11 cellular contexts compared by ENCODE assay signal in genomic region chr2:108605947-108606346, GRCh38.
DNase-seq lines count a peak whose midpoint lies in the region; ATAC-seq and TF ChIP-seq lines count a peak whose summit lies in the region.
"Had no signal": no experiment of that assay in that cellular context is flagged by ENCODE, and none has a peak within 500 bp of the region (broad histone marks: within the 10 kb centered on the region; RNA-seq: fewer than 3 reads in every experiment).

No MANE protein-coding gene starts in this region.

- no peaks in the 10 kb centered on the region for H3K27me3 Mint-ChIP-seq in activated CD4-positive, alpha-beta T cell treated with anti-CD3 and anti-CD28 coated beads for 36 hours
- H3K27me3 Mint-ChIP-seq in effector memory CD8-positive, alpha-beta T cell: no peaks in the 10 kb centered on the region
- H3K27me3 Mint-ChIP-seq: activated naive CD8-positive, alpha-beta T cell treated with anti-CD3 and anti-CD28 coated beads, Interleukin-2, amount 10 ng/mL, durations not matched to agents 7 days and 5 days had no signal

- intact Hi-C loops in activated CD4-positive, alpha-beta T cell treated with anti-CD3 and anti-CD28 coated beads for 36 hours (cut with DNase I, micrococcal nuclease): loop anchor here (5.0 kb wide), 1 partner anchor 111 kb away; the partner anchor contains the start of gene RANBP2 (in 2 of the 2)
- intact Hi-C loops in PC-3 (cut with micrococcal nuclease): loop anchor here (5.0 kb wide), 1 partner anchor 116 kb away; no protein-coding TSS in a partner anchor

- POLR2A ChIA-PET in activated CD4-positive, alpha-beta T cell treated with anti-CD3 and anti-CD28 coated beads for 36 hours (lab: Charles Lee): no interaction called here
- POLR2A ChIA-PET in PC-3 (lab: Charles Lee; ENCODE audit: unreplicated experiment): no interaction called here

- no peak overlapping the region for H3K27ac ChIP-seq in PC-3 (ENCODE audit: low read length)

- H3K36me3 ChIP-seq in PC-3 (ENCODE audit: low read depth, low read length): no peaks in the 10 kb centered on the region

- CTCF ChIA-PET in activated CD4-positive, alpha-beta T cell treated with anti-CD3 and anti-CD28 coated beads for 36 hours (lab: Charles Lee): interaction anchor here (0.7 to 4.5 kb wide), 11 partner anchors 10 to 241 kb away, joined by 3 to 84 read pairs (median 3); no protein-coding TSS in a partner anchor
- CTCF ChIA-PET in PC-3 (lab: Charles Lee): interaction anchor here (0.6 to 2.9 kb wide), 3 partner anchors 15 to 30 kb away, joined by 3 to 12 read pairs (median 3); no protein-coding TSS in a partner anchor

- no peaks in the 10 kb centered on the region for H3K9me2 ChIP-seq in PC-3 (replicated peaks; ENCODE audit: low read length)

- ATAC-seq in activated CD4-positive, alpha-beta T cell treated with anti-CD3 and anti-CD28 coated beads for 36 hours: peak; percentile 67
- peak; percentile 49 for ATAC-seq in GM21515 (IDR thresholded peaks at IDR 0.05; ENCODE audit: unreplicated experiment)
- peak; percentile 39 for ATAC-seq in HG03108 (IDR thresholded peaks at IDR 0.05; ENCODE audit: unreplicated experiment)
- peak; percentile 46 for ATAC-seq in effector memory CD8-positive, alpha-beta T cell (replicated peaks)
- ATAC-seq in PC-3: no peak

- DNase-seq in activated CD4-positive, alpha-beta T cell treated with anti-CD3 and anti-CD28 coated beads for 36 hours: no peak
- DNase-seq in activated CD4-positive, alpha-beta T cell treated with anti-CD3 and anti-CD28 coated beads for 1 hour: no peak
- no peak for DNase-seq in effector memory CD8-positive, alpha-beta T cell
- DNase-seq in PC-3 (no peak), GM03348 (ENCODE audit: low spot score) (no peak), NCI-H1694 treated with DMSO at 0.1 percent for 48 hours (lab: John Stamatoyannopoulos, UW) (no peak)
- DNase-seq: activated naive CD8-positive, alpha-beta T cell treated with anti-CD3 and anti-CD28 coated beads, Interleukin-2, amount 10 ng/mL, durations not matched to agents 7 days and 5 days; effector CD4-positive, alpha-beta T cell; NCI-H1105 had no signal

- H3K79me2 ChIP-seq in PC-3 (ENCODE audit: low read length): peaks cover 53% of the 10 kb centered on the region

- H3K9me3 ChIP-seq in PC-3 (ENCODE audit: low read length): no peaks in the 10 kb centered on the region

- no peak overlapping the region for H3K4me3 Mint-ChIP-seq in activated CD4-positive, alpha-beta T cell treated with anti-CD3 and anti-CD28 coated beads for 36 hours
- H3K4me3 Mint-ChIP-seq in effector memory CD8-positive, alpha-beta T cell: no peak overlapping the region
- H3K4me3 Mint-ChIP-seq: activated naive CD8-positive, alpha-beta T cell treated with anti-CD3 and anti-CD28 coated beads, Interleukin-2, amount 10 ng/mL, durations not matched to agents 7 days and 5 days had no signal

- H3K4me1 Mint-ChIP-seq in activated CD4-positive, alpha-beta T cell treated with anti-CD3 and anti-CD28 coated beads for 36 hours: peaks cover 38% of the 10 kb centered on the region
- peaks cover 15 to 34% of the 10 kb centered on the region in 2 donors for H3K4me1 Mint-ChIP-seq in effector memory CD8-positive, alpha-beta T cell (ENCODE audit: low read depth in 2 of 2)

- no peaks in the 10 kb centered on the region; the same call in 1 of the 2 replicates for H4K20me1 ChIP-seq in PC-3 (ENCODE audit: low read length)

- no peak overlapping the region for H2AFZ ChIP-seq in PC-3 (ENCODE audit: low read length)

- H3K27me3 ChIP-seq in PC-3 (ENCODE audit: low read length): no peaks in the 10 kb centered on the region

- no peak overlapping the region for H3K4me2 ChIP-seq in PC-3 (ENCODE audit: low read length)

- no peak overlapping the region for H3K4me3 ChIP-seq in PC-3 (ENCODE audit: low read length)

- TF ChIP-seq CTCF in PC-3 (conservative IDR thresholded peaks at IDR 0.05; ENCODE audit: low read depth, low read length): no peak

- no peak overlapping the region for H3K9ac ChIP-seq in PC-3 (ENCODE audit: low read length)

- H3K4me1 ChIP-seq in PC-3 (ENCODE audit: insufficient read depth, low read length): peaks cover 14% of the 10 kb centered on the region

- peak overlapping the region; percentile 6 for H3K27ac Mint-ChIP-seq in activated CD4-positive, alpha-beta T cell treated with anti-CD3 and anti-CD28 coated beads for 36 hours
- peak overlapping the region in 1 of 2 donors; percentile 45 for H3K27ac Mint-ChIP-seq in effector memory CD8-positive, alpha-beta T cell
- H3K27ac Mint-ChIP-seq: activated naive CD8-positive, alpha-beta T cell treated with anti-CD3 and anti-CD28 coated beads, Interleukin-2, amount 10 ng/mL, durations not matched to agents 7 days and 5 days had no signal

- no TSS peak for BruUV-seq in PC-3 (replicated peaks; lab: Mats Ljungman, UMichigan)

- no peaks in the 10 kb centered on the region for H3F3A ChIP-seq in PC-3 (ENCODE audit: low read length, unreplicated experiment)

- H3K9me3 Mint-ChIP-seq in activated CD4-positive, alpha-beta T cell treated with anti-CD3 and anti-CD28 coated beads for 36 hours (ENCODE audit: low read depth): no peaks in the 10 kb centered on the region
- H3K9me3 Mint-ChIP-seq in effector memory CD8-positive, alpha-beta T cell: no peaks in the 10 kb centered on the region
- H3K9me3 Mint-ChIP-seq: activated naive CD8-positive, alpha-beta T cell treated with anti-CD3 and anti-CD28 coated beads, Interleukin-2, amount 10 ng/mL, durations not matched to agents 7 days and 5 days had no signal

- H3K36me3 Mint-ChIP-seq in activated CD4-positive, alpha-beta T cell treated with anti-CD3 and anti-CD28 coated beads for 36 hours (ENCODE audit: low read depth): peaks cover 3% of the 10 kb centered on the region
- H3K36me3 Mint-ChIP-seq in effector memory CD8-positive, alpha-beta T cell (ENCODE audit: insufficient read depth): peaks cover 2% of the 10 kb centered on the region
- H3K36me3 Mint-ChIP-seq: activated naive CD8-positive, alpha-beta T cell treated with anti-CD3 and anti-CD28 coated beads, Interleukin-2, amount 10 ng/mL, durations not matched to agents 7 days and 5 days had no signal
